Comparison of ENCODE assay signal across 8 cellular contexts in the genomic region with DNA sequence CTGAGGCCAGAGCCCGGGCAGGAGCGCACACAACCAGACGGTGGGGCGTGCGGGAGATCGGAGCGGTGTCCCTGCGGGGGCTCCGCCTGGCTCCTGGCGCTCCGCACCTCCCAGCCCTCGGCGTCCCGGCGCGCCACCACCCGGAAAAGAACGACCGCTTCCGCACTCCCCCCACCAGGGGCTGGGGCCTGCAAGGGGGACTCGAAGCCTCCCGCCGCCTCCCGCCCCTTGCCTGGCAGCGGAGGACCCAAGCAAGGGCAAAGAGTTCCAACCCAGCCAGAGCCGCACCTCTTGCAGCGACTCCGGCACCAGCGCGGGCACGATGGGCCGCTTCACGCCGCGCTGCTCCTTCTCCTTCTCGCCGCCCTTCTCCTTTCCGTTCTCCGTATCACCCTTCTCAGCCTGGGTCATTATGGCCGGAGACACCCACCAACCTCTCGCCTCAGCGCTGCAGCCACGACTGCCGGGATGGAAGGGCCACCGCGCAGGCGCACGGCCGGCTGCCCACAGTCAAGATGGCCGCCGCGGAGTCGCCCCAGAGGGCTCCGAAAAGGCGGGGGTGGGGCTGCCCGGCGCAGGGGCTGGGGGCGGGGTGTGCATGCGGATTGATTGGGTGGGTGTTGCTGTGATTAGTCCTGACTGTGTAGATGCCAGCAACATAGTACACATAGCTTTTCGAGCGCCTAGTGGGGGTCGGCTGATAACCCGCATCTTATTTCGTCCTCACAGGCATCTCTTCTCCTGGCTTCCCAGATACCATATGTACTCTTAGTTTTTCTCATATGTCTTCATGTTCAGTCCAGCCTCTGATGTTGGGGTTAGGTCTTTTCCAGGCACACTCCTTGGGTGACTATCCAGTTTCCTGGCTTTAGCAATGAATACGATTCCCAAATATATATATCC. TPM values are rescaled to one million over a fixed set of nuclear protein-coding genes. Genes with fewer than 3 reads are reported as not detected.
DNase-seq lines count a peak whose midpoint lies in the region; ATAC-seq, FAIRE-seq and TF ChIP-seq lines count a peak whose summit lies in the region.

A gene with protein sequence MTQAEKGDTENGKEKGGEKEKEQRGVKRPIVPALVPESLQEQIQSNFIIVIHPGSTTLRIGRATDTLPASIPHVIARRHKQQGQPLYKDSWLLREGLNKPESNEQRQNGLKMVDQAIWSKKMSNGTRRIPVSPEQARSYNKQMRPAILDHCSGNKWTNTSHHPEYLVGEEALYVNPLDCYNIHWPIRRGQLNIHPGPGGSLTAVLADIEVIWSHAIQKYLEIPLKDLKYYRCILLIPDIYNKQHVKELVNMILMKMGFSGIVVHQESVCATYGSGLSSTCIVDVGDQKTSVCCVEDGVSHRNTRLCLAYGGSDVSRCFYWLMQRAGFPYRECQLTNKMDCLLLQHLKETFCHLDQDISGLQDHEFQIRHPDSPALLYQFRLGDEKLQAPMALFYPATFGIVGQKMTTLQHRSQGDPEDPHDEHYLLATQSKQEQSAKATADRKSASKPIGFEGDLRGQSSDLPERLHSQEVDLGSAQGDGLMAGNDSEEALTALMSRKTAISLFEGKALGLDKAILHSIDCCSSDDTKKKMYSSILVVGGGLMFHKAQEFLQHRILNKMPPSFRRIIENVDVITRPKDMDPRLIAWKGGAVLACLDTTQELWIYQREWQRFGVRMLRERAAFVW (minus strand): TSS at position 462 of the 903 bp plus-strand sequence. CDS start 51 bp downstream, at position 411.

- peaks cover 7% of the 10 kb centered on the region for H3K4me1 ChIP-seq in right cardiac atrium (ENCODE audit: control insufficient read depth, insufficient read depth, low read length)

- under 1% methylated on average over 65 of the region's 65 CpGs for WGBS in right cardiac atrium

- peak; percentile 82 for DNase-seq in GM12892 (ENCODE audit: insufficient read length)
- DNase-seq in NCI-H128 (lab: John Stamatoyannopoulos, UW; ENCODE audit: unreplicated experiment), result peak; percentile 35
- DNase-seq in T-helper 2 cell, result peak; percentile 74 to 87 (median 79)
- DNase-seq in anterior cingulate cortex (lab: John Stamatoyannopoulos, UW), result peak; percentile 15 to 90 (median 83)
- DNase-seq in right cardiac atrium, result peak; percentile 88 to 96 (median 95)
- DNase-seq in pulmonary artery endothelial cell (ENCODE audit: low read depth, low spot score), result peak; percentile 49
- DNase-seq in urothelium cell line (ENCODE audit: low spot score), result peak; percentile 93

- no peaks in the 10 kb centered on the region for H3K9me3 ChIP-seq in right cardiac atrium (ENCODE audit: control insufficient read depth, low read length)

- TF ChIP-seq POLR2A in GM12892 (IDR thresholded peaks at IDR 0.05; ENCODE audit: low read depth, low read length), result peak; percentile 95

- FAIRE-seq in GM12892 (lab: Jason Lieb, UNC), result peak; percentile 89
- no peak for FAIRE-seq in urothelium cell line (lab: Jason Lieb, UNC)

- H3K27ac ChIP-seq in right cardiac atrium (ENCODE audit: low read length), result peak within 1 kb of the TSS; percentile 87

- H3K4me3 ChIP-seq in right cardiac atrium (ENCODE audit: low read length), result peak within 1 kb of the TSS; percentile 77

- H3K27me3 ChIP-seq in right cardiac atrium (ENCODE audit: control insufficient read depth, insufficient read depth), result no peaks in the 10 kb centered on the region

- peak; percentile 90 for ATAC-seq in HG02642 (IDR thresholded peaks at IDR 0.05; ENCODE audit: poor library complexity, unreplicated experiment)
- peak; percentile 99 for ATAC-seq in right cardiac atrium

- intact Hi-C loops in right cardiac atrium (cut with DNase I), result no loop called here

RNA-seq across cellular contexts. Expression of the gene that starts here (rescaled TPM):
- polyA plus RNA-seq in GM12892 (2012; ENCODE audit: missing spikeins), result 18.4 TPM
- total RNA-seq in right cardiac atrium, result 10 to 100 TPM; 31.5 to 47.9 (median 36.9) TPM
- polyA plus RNA-seq in right cardiac atrium, result 13.4 TPM
- 32.0 and 32.2 TPM in 2 replicates for total RNA-seq in pulmonary artery endothelial cell

Comparison
In these comparisons a context has a peak if more than half of its experiments do, and no peak if none do; other contexts are left out.
1. Peak in every context shown above with its lines: DNase-seq, ATAC-seq, H3K4me3 ChIP-seq and H3K27ac ChIP-seq.
2. DNase-seq: peak in every context shown above with its lines; median percentile 95 in right cardiac atrium; 93 in urothelium cell line; 83 in anterior cingulate cortex; 82 in GM12892; 79 in T-helper 2 cell; 49 in pulmonary artery endothelial cell; 35 in NCI-H128.